Comparison of ENCODE assay signal across 1 cellular context in the genomic region with DNA sequence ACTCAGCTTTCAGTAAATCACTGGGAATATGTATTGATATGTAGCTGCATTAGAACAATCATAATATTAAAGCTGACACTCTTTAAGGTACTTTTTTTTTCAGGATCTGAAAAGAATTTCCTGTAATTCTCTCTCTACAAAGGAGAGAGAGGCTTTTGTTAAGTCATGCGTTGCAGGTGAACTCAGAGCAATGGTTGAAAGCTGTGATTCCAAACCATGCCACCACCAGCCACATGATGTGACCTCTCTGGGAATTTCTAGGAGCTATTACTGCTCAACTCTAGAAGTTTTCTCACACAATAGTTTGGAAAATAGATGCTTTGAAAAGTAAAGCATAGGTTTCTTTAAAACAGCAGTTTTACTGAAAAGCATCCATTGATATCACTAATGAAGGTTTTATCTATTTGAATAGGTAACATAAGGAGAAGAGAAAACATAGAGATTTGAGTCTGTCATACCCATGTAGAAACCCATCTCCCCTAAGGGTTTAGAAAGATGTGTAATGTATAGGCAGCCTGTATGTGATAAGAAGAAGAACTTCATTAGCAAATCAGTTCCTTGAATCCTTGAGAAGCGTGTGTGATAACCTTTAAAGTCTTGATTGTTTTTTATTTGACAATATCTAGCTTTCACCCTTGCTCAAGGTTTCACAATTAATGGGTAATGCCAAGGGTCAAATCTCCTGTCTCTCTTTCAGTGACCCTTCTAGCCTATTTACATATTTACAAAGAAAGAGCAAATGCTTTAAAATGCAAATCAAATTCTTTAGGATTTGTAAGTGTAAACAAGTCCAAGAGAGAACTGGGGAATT.
TF ChIP-seq lines count a peak whose summit lies in the region.

No MANE protein-coding gene starts in this region.

TF ChIP-seq in GM23338, 12 proteins besides CTCF, POLR2A, EP300 and RAD21 (continued from another document):
- TF ChIP-seq, protein P1, sequence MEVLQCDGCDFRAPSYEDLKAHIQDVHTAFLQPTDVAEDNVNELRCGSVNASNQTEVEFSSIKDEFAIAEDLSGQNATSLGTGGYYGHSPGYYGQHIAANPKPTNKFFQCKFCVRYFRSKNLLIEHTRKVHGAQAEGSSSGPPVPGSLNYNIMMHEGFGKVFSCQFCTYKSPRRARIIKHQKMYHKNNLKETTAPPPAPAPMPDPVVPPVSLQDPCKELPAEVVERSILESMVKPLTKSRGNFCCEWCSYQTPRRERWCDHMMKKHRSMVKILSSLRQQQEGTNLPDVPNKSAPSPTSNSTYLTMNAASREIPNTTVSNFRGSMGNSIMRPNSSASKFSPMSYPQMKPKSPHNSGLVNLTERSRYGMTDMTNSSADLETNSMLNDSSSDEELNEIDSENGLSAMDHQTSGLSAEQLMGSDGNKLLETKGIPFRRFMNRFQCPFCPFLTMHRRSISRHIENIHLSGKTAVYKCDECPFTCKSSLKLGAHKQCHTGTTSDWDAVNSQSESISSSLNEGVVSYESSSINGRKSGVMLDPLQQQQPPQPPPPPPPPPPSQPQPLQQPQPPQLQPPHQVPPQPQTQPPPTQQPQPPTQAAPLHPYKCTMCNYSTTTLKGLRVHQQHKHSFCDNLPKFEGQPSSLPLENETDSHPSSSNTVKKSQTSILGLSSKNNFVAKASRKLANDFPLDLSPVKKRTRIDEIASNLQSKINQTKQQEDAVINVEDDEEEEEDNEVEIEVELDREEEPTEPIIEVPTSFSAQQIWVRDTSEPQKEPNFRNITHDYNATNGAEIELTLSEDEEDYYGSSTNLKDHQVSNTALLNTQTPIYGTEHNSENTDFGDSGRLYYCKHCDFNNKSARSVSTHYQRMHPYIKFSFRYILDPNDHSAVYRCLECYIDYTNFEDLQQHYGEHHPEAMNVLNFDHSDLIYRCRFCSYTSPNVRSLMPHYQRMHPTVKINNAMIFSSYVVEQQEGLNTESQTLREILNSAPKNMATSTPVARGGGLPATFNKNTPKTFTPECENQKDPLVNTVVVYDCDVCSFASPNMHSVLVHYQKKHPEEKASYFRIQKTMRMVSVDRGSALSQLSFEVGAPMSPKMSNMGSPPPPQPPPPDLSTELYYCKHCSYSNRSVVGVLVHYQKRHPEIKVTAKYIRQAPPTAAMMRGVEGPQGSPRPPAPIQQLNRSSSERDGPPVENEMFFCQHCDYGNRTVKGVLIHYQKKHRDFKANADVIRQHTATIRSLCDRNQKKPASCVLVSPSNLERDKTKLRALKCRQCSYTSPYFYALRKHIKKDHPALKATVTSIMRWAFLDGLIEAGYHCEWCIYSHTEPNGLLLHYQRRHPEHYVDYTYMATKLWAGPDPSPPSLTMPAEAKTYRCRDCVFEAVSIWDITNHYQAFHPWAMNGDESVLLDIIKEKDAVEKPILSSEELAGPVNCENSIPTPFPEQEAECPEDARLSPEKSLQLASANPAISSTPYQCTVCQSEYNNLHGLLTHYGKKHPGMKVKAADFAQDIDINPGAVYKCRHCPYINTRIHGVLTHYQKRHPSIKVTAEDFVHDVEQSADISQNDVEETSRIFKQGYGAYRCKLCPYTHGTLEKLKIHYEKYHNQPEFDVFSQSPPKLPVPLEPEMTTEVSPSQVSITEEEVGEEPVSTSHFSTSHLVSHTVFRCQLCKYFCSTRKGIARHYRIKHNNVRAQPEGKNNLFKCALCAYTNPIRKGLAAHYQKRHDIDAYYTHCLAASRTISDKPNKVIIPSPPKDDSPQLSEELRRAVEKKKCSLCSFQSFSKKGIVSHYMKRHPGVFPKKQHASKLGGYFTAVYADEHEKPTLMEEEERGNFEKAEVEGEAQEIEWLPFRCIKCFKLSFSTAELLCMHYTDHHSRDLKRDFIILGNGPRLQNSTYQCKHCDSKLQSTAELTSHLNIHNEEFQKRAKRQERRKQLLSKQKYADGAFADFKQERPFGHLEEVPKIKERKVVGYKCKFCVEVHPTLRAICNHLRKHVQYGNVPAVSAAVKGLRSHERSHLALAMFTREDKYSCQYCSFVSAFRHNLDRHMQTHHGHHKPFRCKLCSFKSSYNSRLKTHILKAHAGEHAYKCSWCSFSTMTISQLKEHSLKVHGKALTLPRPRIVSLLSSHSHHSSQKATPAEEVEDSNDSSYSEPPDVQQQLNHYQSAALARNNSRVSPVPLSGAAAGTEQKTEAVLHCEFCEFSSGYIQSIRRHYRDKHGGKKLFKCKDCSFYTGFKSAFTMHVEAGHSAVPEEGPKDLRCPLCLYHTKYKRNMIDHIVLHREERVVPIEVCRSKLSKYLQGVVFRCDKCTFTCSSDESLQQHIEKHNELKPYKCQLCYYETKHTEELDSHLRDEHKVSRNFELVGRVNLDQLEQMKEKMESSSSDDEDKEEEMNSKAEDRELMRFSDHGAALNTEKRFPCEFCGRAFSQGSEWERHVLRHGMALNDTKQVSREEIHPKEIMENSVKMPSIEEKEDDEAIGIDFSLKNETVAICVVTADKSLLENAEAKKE (CRISPR knock-in tag; IDR thresholded peaks at IDR 0.05), result peak; percentile 3; the same call in 1 of the 2 replicates
- TF ChIP-seq POLR2AphosphoS5 (IDR thresholded peaks at IDR 0.05; ENCODE audit: low read depth) (no peak), ZNF114 (CRISPR knock-in tag; IDR thresholded peaks at IDR 0.05) (no peak), STAT1 (IDR thresholded peaks at IDR 0.05; ENCODE audit: unreplicated experiment) (no peak), EZH2 (IDR thresholded peaks at IDR 0.05; ENCODE audit: low read depth, unreplicated experiment) (no peak), CREB1 (CRISPR knock-in tag; IDR thresholded peaks at IDR 0.05; ENCODE audit: low read depth) (no peak)
